Comparison of ENCODE assay signal across 13 cellular contexts in genomic region chr10:32939296-32940111, GRCh38. TPM values are rescaled to one million over a fixed set of nuclear protein-coding genes. Genes with fewer than 3 reads are reported as not detected.
DNase-seq lines count a peak whose midpoint lies in the region; ATAC-seq and TF ChIP-seq lines count a peak whose summit lies in the region.
"Had no signal": no experiment of that assay in that cellular context is flagged by ENCODE, and none has a peak within 500 bp of the region (broad histone marks: within the 10 kb centered on the region; RNA-seq: fewer than 3 reads in every experiment).

No MANE protein-coding gene starts in this region.

- H3K36me3 ChIP-seq in BE2C: peaks cover 6% of the 10 kb centered on the region; the same call in 1 of the 2 replicates
- peaks cover 52% of the 10 kb centered on the region for H3K36me3 ChIP-seq in PC-3 (ENCODE audit: low read depth, low read length)
- H3K36me3 ChIP-seq in osteoblast (ENCODE audit: insufficient read depth, low read length): peaks cover 38% of the 10 kb centered on the region
- H3K36me3 ChIP-seq in mucosa of descending colon (ENCODE audit: low read depth): no peaks in the 10 kb centered on the region

- DNase-seq in BE2C (no peak), PC-3 (peak; percentile 93), osteoblast (ENCODE audit: insufficient read length, low spot score, missing footprints) (no peak), globus pallidus (ENCODE audit: low spot score) (no peak), mucosa of descending colon (no peak), mucosa of gallbladder (ENCODE audit: low spot score) (no peak)
- DNase-seq in effector memory CD8-positive, alpha-beta T cell: no peak
- DNase-seq: NCI-H510A; stimulated activated naive CD4-positive, alpha-beta T cell had no signal

- no peaks in the 10 kb centered on the region for H3K9me2 ChIP-seq in PC-3 (replicated peaks; ENCODE audit: low read length)

- peak overlapping the region in 1 of 2 donors; percentile 76 for H3K4me3 Mint-ChIP-seq in effector memory CD8-positive, alpha-beta T cell
- H3K4me3 Mint-ChIP-seq: T-helper 1 cell treated with Interleukin-12 subunit alpha and Interleukin-12 subunit beta and Interleukin-4 antibody, amounts not matched to agents 30 μg/mL and 1 μg/mL, for 36 hours had no signal

- no peak overlapping the region for H3K9ac ChIP-seq in PC-3 (ENCODE audit: low read length)
- H3K9ac ChIP-seq: KMS-11 had no signal

- H3K27ac ChIP-seq in PC-3 (ENCODE audit: low read length) (0 out of 2 replicates have a peak overlapping the region, but pooled peaks have one; percentile 3), osteoblast (ENCODE audit: low read depth, low read length) (peak overlapping the region; percentile 64)
- H3K27ac ChIP-seq: KMS-11 had no signal

- H3K27me3 ChIP-seq in BE2C (no peaks in the 10 kb centered on the region), PC-3 (ENCODE audit: low read length) (no peaks in the 10 kb centered on the region), osteoblast (ENCODE audit: insufficient read depth, low read length) (no peaks in the 10 kb centered on the region)
- H3K27me3 ChIP-seq: dorsolateral prefrontal cortex had no signal

- H3K79me2 ChIP-seq in PC-3 (ENCODE audit: low read length) (peaks cover 100% of the 10 kb centered on the region), osteoblast (ENCODE audit: insufficient read depth, low read length) (peaks cover 100% of the 10 kb centered on the region)

- H3K27me3 Mint-ChIP-seq in effector memory CD8-positive, alpha-beta T cell: no peaks in the 10 kb centered on the region

- ATAC-seq in PC-3: peak; percentile 82
- ATAC-seq in effector memory CD8-positive, alpha-beta T cell (replicated peaks): no peak
- no peak for ATAC-seq in mucosa of descending colon
- no peak for ATAC-seq in GM19351 (IDR thresholded peaks at IDR 0.05; ENCODE audit: unreplicated experiment)

- H2AFZ ChIP-seq in PC-3 (ENCODE audit: low read length) (no peak overlapping the region), osteoblast (ENCODE audit: low read length) (no peak overlapping the region)

- H3F3A ChIP-seq in PC-3 (ENCODE audit: low read length, unreplicated experiment): peaks cover 24% of the 10 kb centered on the region

- POLR2A ChIA-PET in PC-3 (lab: Charles Lee; ENCODE audit: unreplicated experiment): interaction anchor here (0.5 kb wide), 1 partner anchor 402 kb away, joined by 3 read pairs; no protein-coding TSS in a partner anchor

- H3K36me3 Mint-ChIP-seq in effector memory CD8-positive, alpha-beta T cell (ENCODE audit: insufficient read depth): peaks cover 35% of the 10 kb centered on the region

- no peaks in the 10 kb centered on the region for H3K9me3 ChIP-seq in BE2C
- no peaks in the 10 kb centered on the region for H3K9me3 ChIP-seq in PC-3 (ENCODE audit: low read length)
- H3K9me3 ChIP-seq in osteoblast (ENCODE audit: low read depth, low read length): no peaks in the 10 kb centered on the region
- H3K9me3 ChIP-seq in mucosa of descending colon: no peaks in the 10 kb centered on the region

- peaks cover 10% of the 10 kb centered on the region; the same call in 1 of the 2 replicates for H3K4me1 ChIP-seq in BE2C
- peaks cover 51% of the 10 kb centered on the region for H3K4me1 ChIP-seq in PC-3 (ENCODE audit: insufficient read depth, low read length)
- peaks cover 69% of the 10 kb centered on the region for H3K4me1 ChIP-seq in osteoblast (ENCODE audit: insufficient read depth, low read length)
- peaks cover 47% of the 10 kb centered on the region for H3K4me1 ChIP-seq in mucosa of descending colon (ENCODE audit: low read depth)

- intact Hi-C loops in PC-3 (cut with micrococcal nuclease): no loop called here
- intact Hi-C loops in mucosa of descending colon (cut with DNase I, micrococcal nuclease): no loop called here

- TF ChIP-seq CTCF in BE2C (IDR thresholded peaks at IDR 0.05; ENCODE audit: low read depth, low read length): no peak
- TF ChIP-seq CTCF in PC-3 (conservative IDR thresholded peaks at IDR 0.05; ENCODE audit: low read depth, low read length): no peak
- TF ChIP-seq CTCF in osteoblast (IDR thresholded peaks at IDR 0.05; ENCODE audit: extremely low read depth, low read depth, low read length): no peak
- TF ChIP-seq CTCF in mucosa of descending colon (IDR thresholded peaks at IDR 0.05): no peak

- H4K20me1 ChIP-seq in PC-3 (ENCODE audit: low read length): peaks cover 98% of the 10 kb centered on the region
- H4K20me1 ChIP-seq in osteoblast (ENCODE audit: insufficient read depth, low read length): peaks cover 92% of the 10 kb centered on the region

- H3K4me2 ChIP-seq in PC-3 (ENCODE audit: low read length): peak overlapping the region; percentile 12
- peak overlapping the region; percentile 10 for H3K4me2 ChIP-seq in osteoblast (ENCODE audit: insufficient read depth, low read length)
- H3K4me2 ChIP-seq: KMS-11 had no signal

- peak overlapping the region; percentile 24 for H3K4me3 ChIP-seq in BE2C (ENCODE audit: low read depth, low read length)
- no peak overlapping the region for H3K4me3 ChIP-seq in PC-3 (ENCODE audit: low read length)
- no peak overlapping the region for H3K4me3 ChIP-seq in osteoblast (ENCODE audit: insufficient read depth, low read length)
- H3K4me3 ChIP-seq in mucosa of descending colon: no peak overlapping the region

- peaks cover 59 to 73% of the 10 kb centered on the region in 2 donors for H3K4me1 Mint-ChIP-seq in effector memory CD8-positive, alpha-beta T cell (ENCODE audit: low read depth in 2 of 2)

- BruUV-seq in PC-3 (replicated peaks; lab: Mats Ljungman, UMichigan): no TSS peak

- no peaks in the 10 kb centered on the region for H3K9me3 Mint-ChIP-seq in effector memory CD8-positive, alpha-beta T cell
- H3K9me3 Mint-ChIP-seq: T-helper 1 cell treated with Interleukin-12 subunit alpha and Interleukin-12 subunit beta and Interleukin-4 antibody, amounts not matched to agents 30 μg/mL and 1 μg/mL, for 36 hours had no signal

- CTCF ChIA-PET in PC-3 (lab: Charles Lee): no interaction called here

- H3K27ac Mint-ChIP-seq in effector memory CD8-positive, alpha-beta T cell: peak overlapping the region; percentile 73 to 92
- H3K27ac Mint-ChIP-seq: T-helper 1 cell treated with Interleukin-12 subunit alpha and Interleukin-12 subunit beta and Interleukin-4 antibody, amounts not matched to agents 30 μg/mL and 1 μg/mL, for 36 hours had no signal

RNA-seq across cellular contexts. Expression of gene ITGB1, which starts 18.5 kb away (rescaled TPM):
- 164 TPM for polyA plus RNA-seq in BE2C (2012; ENCODE audit: insufficient read depth, insufficient read length, low read depth)
- total RNA-seq in PC-3 (2014; rRNA removed) (956 and 1,010 TPM in 2 replicates), osteoblast (1,572 and 1,742 TPM in 2 replicates), mucosa of descending colon (100 to 1,000 TPM; 268 to 515 (median 274) TPM), mucosa of gallbladder (596 TPM)
